1 cellular context compared by ENCODE assay signal in the genomic region with DNA sequence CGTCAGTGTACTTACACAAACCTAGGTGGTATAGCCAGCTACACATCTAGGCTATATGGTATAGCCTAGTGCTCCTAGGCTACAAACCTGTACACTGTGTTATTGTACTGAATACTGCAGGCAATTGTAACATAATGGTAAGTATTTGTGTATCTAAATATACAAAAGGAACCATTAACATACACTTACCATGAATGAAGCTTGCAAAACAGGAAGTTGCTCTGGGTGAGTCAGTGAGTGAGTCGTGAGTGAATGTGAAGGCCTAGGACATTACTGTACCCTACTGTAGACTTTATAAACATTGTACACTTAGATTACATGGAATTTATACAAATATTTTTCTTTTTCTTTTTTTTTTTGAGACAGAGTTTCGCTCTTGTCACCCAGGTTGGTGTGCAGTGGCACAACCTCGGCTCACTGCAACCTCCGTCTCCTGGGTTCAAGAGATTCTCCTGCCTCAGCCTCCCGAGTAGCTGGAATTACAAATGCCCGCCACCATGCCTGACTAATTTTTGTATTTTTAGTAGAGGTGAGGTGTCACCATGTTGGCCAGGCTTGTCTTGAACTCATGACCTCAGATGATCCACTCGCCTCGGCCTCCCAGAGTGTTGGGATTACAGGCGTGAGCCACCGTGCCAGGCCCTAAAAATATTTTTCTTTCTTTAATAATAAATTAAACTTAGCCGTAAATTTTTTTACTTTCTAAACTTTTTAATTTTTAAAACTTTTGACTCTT.
TF ChIP-seq lines count a peak whose summit lies in the region.

No MANE protein-coding gene starts in this region.

TF ChIP-seq in HepG2, 621 proteins besides CTCF, POLR2A, EP300 and RAD21:
- TF ChIP-seq FOSL2 (CRISPR knock-in tag; IDR thresholded peaks at IDR 0.05) (peak; percentile 59), ZSCAN5A (CRISPR knock-in tag; IDR thresholded peaks at IDR 0.05; ENCODE audit: borderline replicate concordance) (no peak)
- TF ChIP-seq, protein P1, sequence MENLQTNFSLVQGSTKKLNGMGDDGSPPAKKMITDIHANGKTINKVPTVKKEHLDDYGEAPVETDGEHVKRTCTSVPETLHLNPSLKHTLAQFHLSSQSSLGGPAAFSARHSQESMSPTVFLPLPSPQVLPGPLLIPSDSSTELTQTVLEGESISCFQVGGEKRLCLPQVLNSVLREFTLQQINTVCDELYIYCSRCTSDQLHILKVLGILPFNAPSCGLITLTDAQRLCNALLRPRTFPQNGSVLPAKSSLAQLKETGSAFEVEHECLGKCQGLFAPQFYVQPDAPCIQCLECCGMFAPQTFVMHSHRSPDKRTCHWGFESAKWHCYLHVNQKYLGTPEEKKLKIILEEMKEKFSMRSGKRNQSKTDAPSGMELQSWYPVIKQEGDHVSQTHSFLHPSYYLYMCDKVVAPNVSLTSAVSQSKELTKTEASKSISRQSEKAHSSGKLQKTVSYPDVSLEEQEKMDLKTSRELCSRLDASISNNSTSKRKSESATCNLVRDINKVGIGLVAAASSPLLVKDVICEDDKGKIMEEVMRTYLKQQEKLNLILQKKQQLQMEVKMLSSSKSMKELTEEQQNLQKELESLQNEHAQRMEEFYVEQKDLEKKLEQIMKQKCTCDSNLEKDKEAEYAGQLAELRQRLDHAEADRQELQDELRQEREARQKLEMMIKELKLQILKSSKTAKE (CRISPR knock-in tag; IDR thresholded peaks at IDR 0.05; ENCODE audit: borderline replicate concordance): no peak
- TF ChIP-seq, protein P2, sequence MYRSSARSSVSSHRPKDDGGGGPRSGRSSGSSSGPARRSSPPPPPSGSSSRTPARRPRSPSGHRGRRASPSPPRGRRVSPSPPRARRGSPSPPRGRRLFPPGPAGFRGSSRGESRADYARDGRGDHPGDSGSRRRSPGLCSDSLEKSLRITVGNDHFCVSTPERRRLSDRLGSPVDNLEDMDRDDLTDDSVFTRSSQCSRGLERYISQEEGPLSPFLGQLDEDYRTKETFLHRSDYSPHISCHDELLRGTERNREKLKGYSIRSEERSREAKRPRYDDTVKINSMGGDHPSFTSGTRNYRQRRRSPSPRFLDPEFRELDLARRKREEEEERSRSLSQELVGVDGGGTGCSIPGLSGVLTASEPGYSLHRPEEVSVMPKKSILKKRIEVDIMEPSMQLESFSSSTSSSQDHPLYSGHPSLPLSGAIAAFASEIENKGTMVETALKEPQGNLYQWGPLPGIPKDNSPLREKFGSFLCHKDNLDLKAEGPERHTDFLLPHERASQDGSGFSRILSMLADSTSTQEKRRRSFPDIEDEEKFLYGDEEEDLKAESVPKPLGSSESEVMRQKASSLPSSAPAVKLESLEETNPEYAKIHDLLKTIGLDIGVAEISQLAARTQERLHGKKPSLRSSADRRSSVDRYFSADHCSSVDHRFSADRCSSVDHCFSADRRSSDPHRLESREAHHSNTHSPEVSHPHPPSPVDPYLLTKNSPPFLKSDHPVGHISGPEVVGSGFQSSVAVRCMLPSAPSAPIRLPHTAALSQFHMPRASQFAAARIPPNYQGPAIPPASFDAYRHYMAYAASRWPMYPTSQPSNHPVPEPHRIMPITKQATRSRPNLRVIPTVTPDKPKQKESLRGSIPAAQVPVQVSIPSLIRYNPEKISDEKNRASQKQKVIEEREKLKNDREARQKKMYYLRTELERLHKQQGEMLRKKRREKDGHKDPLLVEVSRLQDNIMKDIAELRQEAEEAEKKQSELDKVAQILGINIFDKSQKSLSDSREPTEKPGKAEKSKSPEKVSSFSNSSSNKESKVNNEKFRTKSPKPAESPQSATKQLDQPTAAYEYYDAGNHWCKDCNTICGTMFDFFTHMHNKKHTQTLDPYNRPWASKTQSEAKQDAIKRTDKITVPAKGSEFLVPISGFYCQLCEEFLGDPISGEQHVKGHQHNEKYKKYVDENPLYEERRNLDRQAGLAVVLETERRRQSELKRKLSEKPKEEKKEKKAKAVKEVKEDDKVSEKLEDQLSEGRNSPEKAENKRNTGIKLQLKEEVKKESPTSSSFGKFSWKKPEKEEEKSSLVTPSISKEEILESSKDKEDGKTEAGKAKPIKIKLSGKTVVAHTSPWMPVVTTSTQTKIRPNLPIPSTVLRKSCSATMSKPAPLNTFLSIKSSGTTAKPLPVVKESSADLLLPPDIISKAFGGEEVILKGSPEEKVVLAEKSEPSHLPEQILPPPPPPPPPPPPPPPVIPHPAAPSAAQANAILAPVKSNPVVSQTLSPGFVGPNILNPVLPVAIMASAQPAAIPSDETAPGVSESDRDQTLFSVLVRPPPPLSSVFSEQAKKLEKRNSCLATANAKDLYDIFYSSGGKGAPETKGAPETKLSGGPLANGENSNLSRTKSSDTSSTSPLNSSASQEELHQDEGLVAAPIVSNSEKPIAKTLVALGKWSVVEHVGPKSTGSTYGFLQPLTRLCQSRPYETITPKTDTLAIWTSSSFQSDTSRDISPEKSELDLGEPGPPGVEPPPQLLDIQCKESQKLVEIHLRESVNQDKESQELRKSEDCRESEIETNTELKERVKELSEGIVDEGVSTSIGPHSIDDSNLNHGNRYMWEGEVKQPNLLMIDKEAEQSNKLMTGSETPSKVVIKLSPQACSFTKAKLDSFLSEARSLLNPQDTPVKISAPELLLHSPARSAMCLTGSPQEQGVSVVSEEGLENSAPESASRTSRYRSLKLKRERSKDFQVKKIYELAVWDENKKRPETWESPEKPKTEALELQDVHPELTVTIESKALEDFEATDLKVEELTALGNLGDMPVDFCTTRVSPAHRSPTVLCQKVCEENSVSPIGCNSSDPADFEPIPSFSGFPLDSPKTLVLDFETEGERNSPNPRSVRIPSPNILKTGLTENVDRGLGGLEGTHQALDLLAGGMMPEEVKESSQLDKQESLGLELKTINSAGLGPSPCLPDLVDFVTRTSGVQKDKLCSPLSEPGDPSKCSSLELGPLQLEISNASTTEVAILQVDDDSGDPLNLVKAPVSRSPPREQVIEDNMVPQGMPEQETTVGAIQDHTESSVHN (CRISPR knock-in tag; IDR thresholded peaks at IDR 0.05): no peak
